ENCODE assay signal across 28 cellular contexts in the genomic region with DNA sequence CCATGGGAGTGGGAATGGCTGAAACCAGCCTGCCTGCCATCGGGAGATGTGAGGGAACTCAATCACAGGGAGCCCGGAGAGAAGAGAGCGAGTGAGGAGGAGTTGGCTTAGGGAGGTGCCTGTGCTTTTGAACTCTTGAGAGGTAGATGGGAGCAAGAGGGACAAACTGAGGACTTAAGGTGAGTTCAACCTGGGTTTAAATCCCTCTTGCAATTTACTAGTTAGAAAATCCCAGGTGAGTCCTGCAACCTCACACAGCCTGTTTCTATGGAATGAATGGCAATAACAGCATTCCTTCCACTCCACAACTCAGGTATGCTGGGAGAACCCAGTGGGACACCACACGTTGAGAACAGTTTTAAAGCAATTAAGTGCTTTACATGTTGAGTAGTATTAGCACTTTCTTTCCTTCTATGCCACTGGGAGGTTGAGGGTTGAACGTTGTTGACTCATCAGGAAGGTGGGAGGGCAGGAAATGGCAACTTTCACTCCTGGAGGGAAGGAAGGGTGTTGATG. TPM values are rescaled to one million over a fixed set of nuclear protein-coding genes. Genes with fewer than 3 reads are reported as not detected.
DNase-seq lines count a peak whose midpoint lies in the region; ATAC-seq and TF ChIP-seq lines count a peak whose summit lies in the region.
"Had no signal": no experiment of that assay in that cellular context is flagged by ENCODE, and none has a peak within 500 bp of the region (broad histone marks: within the 10 kb centered on the region; RNA-seq: fewer than 3 reads in every experiment).

No MANE protein-coding gene starts in this region.

- no peak overlapping the region for H4K8ac ChIP-seq in mesendoderm (ENCODE audit: low read depth, low read length)

- H2AK5ac ChIP-seq in mesendoderm (ENCODE audit: low read length) = no peak overlapping the region

- H2BK15ac ChIP-seq in mesendoderm (replicated peaks; ENCODE audit: low read depth) = no peak overlapping the region

- no peak overlapping the region for H3K56ac ChIP-seq in mesendoderm (ENCODE audit: low read length)

- no peak overlapping the region for H4K5ac ChIP-seq in mesendoderm (ENCODE audit: low read length)

- no peaks in the 10 kb centered on the region for H4K20me1 ChIP-seq in GM23248 (ENCODE audit: insufficient read depth)

- no peaks in the 10 kb centered on the region for H3F3A ChIP-seq in GM23248 (ENCODE audit: insufficient read depth)

- H2BK5ac ChIP-seq in mesendoderm (ENCODE audit: low read length) = peak overlapping the region; percentile 28

- no peak overlapping the region for H3K18ac ChIP-seq in mesendoderm (ENCODE audit: low read length)

- H3K9me3 ChIP-seq in GM23248 (ENCODE audit: low read depth) = no peaks in the 10 kb centered on the region
- no peaks in the 10 kb centered on the region for H3K9me3 ChIP-seq in NT2/D1 (ENCODE audit: insufficient read depth, low read length)
- H3K9me3 ChIP-seq: prostate gland, tibial artery had no signal

- no peak overlapping the region for H3K4ac ChIP-seq in mesendoderm (ENCODE audit: low read depth, low read length)

- H3K23ac ChIP-seq in mesendoderm (ENCODE audit: low read length) = no peak overlapping the region

- H3K36me3 ChIP-seq in GM23248 (ENCODE audit: low read depth) (no peaks in the 10 kb centered on the region), NT2/D1 (ENCODE audit: insufficient read depth, insufficient read length, low read length) (no peaks in the 10 kb centered on the region), mesendoderm (ENCODE audit: control insufficient read depth, insufficient read depth, low read length) (no peaks in the 10 kb centered on the region)
- H3K36me3 ChIP-seq: prostate gland, tibial artery had no signal

- in situ Hi-C loops in GM23248 (cut with MboI) = no loop called here

- TF ChIP-seq CTCF in foreskin keratinocyte (conservative IDR thresholded peaks at IDR 0.05) = no peak

- WGBS in GM23248 (ENCODE audit: low coverage in 1 of 2, low lambda C conversion rate in 2 of 2, missing lambda C conversion rate in 2 of 2), 2 experiments = 23 to 32% methylated on average over 5 of the region's 5 CpGs
- no CpG with 5 or more reads among the region's 5 CpGs for whole genome bisulfite sequencing in mesendoderm (ENCODE audit: extremely low coverage, insufficient coverage, low lambda C conversion rate)

- no peaks in the 10 kb centered on the region for H3K79me1 ChIP-seq in mesendoderm (ENCODE audit: low read length)

- H3K9ac ChIP-seq in GM23248 = no peak overlapping the region
- no peak overlapping the region for H3K9ac ChIP-seq in NT2/D1 (ENCODE audit: insufficient read length, low read depth)
- peak overlapping the region; percentile 15 for H3K9ac ChIP-seq in mesendoderm (ENCODE audit: low read length)

- 0 out of 2 replicates have a peak overlapping the region, but pooled peaks have one; percentile 31 for H2AFZ ChIP-seq in GM23248

- H3K4me3 ChIP-seq in GM23248 (no peak overlapping the region; the same call in 1 of the 2 replicates), NT2/D1 (ENCODE audit: insufficient read length, low read depth) (no peak overlapping the region), mesendoderm (ENCODE audit: low read length) (no peak overlapping the region)
- H3K4me3 ChIP-seq: prostate gland, skin epidermis, tibial artery had no signal

- ATAC-seq in foreskin keratinocyte (peak; percentile 71), HG02763 (IDR thresholded peaks at IDR 0.05; ENCODE audit: unreplicated experiment) (no peak), HG03442 (IDR thresholded peaks at IDR 0.05; ENCODE audit: unreplicated experiment) (no peak)
- ATAC-seq: left ventricle myocardium superior; stimulated activated naive CD8-positive, alpha-beta T cell treated with anti-CD3 and anti-CD28 coated beads, Interleukin-15, Interleukin-2, amounts not matched to agents 100 U/mL and 50 U/mL, for 24 hours; T-cell had no signal

- H3K4me2 ChIP-seq in GM23248 (ENCODE audit: unreplicated experiment) = peak overlapping the region; percentile 42
- no peak overlapping the region for H3K4me2 ChIP-seq in mesendoderm (ENCODE audit: low read length)

- H3K27me3 ChIP-seq in GM23248 (replicated peaks; ENCODE audit: insufficient read depth) (no peaks in the 10 kb centered on the region), NT2/D1 (ENCODE audit: insufficient read depth, insufficient read length) (no peaks in the 10 kb centered on the region), foreskin keratinocyte (peaks cover 20% of the 10 kb centered on the region), mesendoderm (ENCODE audit: insufficient read depth, low read length, poor library complexity) (no peaks in the 10 kb centered on the region)

- no peak overlapping the region for H3K27ac ChIP-seq in GM23248
- no peak overlapping the region for H3K27ac ChIP-seq in foreskin keratinocyte
- peak overlapping the region; percentile 69 for H3K27ac ChIP-seq in mesendoderm (ENCODE audit: low read depth, low read length)
- H3K27ac ChIP-seq: epithelial cell of prostate, prostate gland, skin epidermis, tibial artery had no signal

- H3K4me1 ChIP-seq in GM23248 (ENCODE audit: insufficient read depth) = peaks cover 9% of the 10 kb centered on the region
- no peaks in the 10 kb centered on the region for H3K4me1 ChIP-seq in NT2/D1 (ENCODE audit: insufficient read depth, insufficient read length)
- H3K4me1 ChIP-seq in foreskin keratinocyte = no peaks in the 10 kb centered on the region
- peaks cover 8% of the 10 kb centered on the region for H3K4me1 ChIP-seq in mesendoderm (ENCODE audit: control insufficient read depth, low read depth, low read length)
- H3K4me1 ChIP-seq: prostate gland, tibial artery had no signal

- DNase-seq in GM23248 (peak; percentile 36), NT2/D1 (ENCODE audit: low read depth, low spot score) (peak; percentile 82), foreskin keratinocyte (peak; percentile 8 to 20), mesendoderm (peak; percentile 95), HK-2 (ENCODE audit: unreplicated experiment) (no peak)
- DNase-seq in activated CD8-positive, alpha-beta memory T cell treated with anti-CD3 and anti-CD28 coated beads for 24 hours = no peak
- DNase-seq: activated CD4-positive, alpha-beta T cell treated with anti-CD3 and anti-CD28 coated beads for 48 hours; activated gamma-delta T cell; CD4-positive, CD25-positive, alpha-beta regulatory T cell; cortex of kidney; DMS153; foreskin melanocyte; HCEC 1CT; hippocampal formation; left ventricle myocardium superior; NCI-H748 treated with DMSO at 0.1 percent for 48 hours; SIG-M5; stimulated activated CD4-positive, alpha-beta T cell treated with anti-CD3 and anti-CD28 coated beads, Interleukin-2, amount 100 ng/mL, for 48 hours; stimulated activated naive CD8-positive, alpha-beta T cell treated with anti-CD3 and anti-CD28 coated beads, Interleukin-15, Interleukin-2, amounts not matched to agents 100 U/mL and 50 U/mL, for 24 hours; T-cell; tibial artery had no signal

- H2BK120ac ChIP-seq in mesendoderm (ENCODE audit: low read depth, low read length) = no peak overlapping the region

- H3K79me2 ChIP-seq in GM23248 (ENCODE audit: insufficient read depth) (no peaks in the 10 kb centered on the region), mesendoderm (ENCODE audit: control insufficient read depth, insufficient read depth, low read length) (no peaks in the 10 kb centered on the region)

- no peaks in the 10 kb centered on the region for H3K9me2 ChIP-seq in GM23248 (ENCODE audit: insufficient read depth)

RNA-seq across cellular contexts. Expression of gene VIT, which starts 57.3 kb away (rescaled TPM):
- 0.22 TPM in 1 of 2 replicates, not detected in the other for total RNA-seq in GM23248 (2014; rRNA removed; shearing (Covaris generic))
- polyA plus RNA-seq in GM23248 (2016; fragmentation: Nextera tagmentation; extraction: Ambion mirVana) (0.31 TPM in 1 of 2 replicates, not detected in the other), foreskin keratinocyte (not detected in 2 replicates)
- total RNA-seq in foreskin keratinocyte = not detected in 2 replicates
- 0.45 TPM for polyA plus RNA-seq in mesendoderm (2013, experiment 1 of 2)
- polyA plus RNA-seq in mesendoderm (2013, experiment 2 of 2) = 0.24 TPM
- total RNA-seq: CD4-positive, CD25-positive, alpha-beta regulatory T cell; mononuclear cell; OCI-LY7 had no signal
- polyA plus RNA-seq: CD4-positive, CD25-positive, alpha-beta regulatory T cell had no signal

Comparison
In these comparisons a context has a peak if more than half of its experiments do, and no peak if none do; other contexts are left out.
1. DNase-seq: peak in GM23248 (single experiment), NT2/D1 (single experiment), foreskin keratinocyte (2 of 2) and mesendoderm (single experiment); none in activated CD8-positive, alpha-beta memory T cell treated with anti-CD3 and anti-CD28 coated beads for 24 hours (single experiment) and HK-2 (single experiment).